Comparison of ENCODE assay signal across 15 cellular contexts in the genomic region with DNA sequence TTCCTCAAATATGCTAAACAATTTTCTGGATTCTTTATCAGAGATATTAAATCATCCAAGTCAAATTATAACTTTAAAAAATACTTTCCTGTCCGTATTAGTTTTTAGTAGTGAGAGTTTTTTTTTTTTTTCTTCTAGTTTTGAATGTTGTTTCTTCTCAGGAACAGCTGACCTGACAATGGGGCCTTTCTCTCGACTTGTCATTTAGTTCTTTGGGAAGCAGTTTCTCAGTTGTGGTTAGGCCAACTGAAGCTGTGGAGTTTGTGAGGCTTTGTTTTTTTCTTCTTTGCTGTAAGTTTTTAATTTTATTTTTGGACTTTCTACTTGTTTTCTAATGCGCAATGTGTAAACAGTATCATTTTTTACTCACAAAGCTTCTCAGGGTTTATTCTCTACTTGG.
DNase-seq lines count a peak whose midpoint lies in the region; ATAC-seq and TF ChIP-seq lines count a peak whose summit lies in the region.
"Had no signal": no experiment of that assay in that cellular context is flagged by ENCODE, and none has a peak within 500 bp of the region (broad histone marks: within the 10 kb centered on the region; RNA-seq: fewer than 3 reads in every experiment).

No MANE protein-coding gene starts in this region.

- no peak for ATAC-seq in CD8-positive, alpha-beta T cell
- ATAC-seq: Panc1 had no signal

- H3K4me1 ChIP-seq in CD8-positive, alpha-beta T cell (ENCODE audit: insufficient read depth, low read length), result no peaks in the 10 kb centered on the region
- no peaks in the 10 kb centered on the region for H3K4me1 ChIP-seq in esophagus muscularis mucosa

- H3K9me3 Mint-ChIP-seq in CD8-positive, alpha-beta T cell, result no peaks in the 10 kb centered on the region

- POLR2A ChIA-PET in CD8-positive, alpha-beta T cell (lab: Charles Lee), result no interaction called here

- H3K36me3 ChIP-seq in CD8-positive, alpha-beta T cell (ENCODE audit: insufficient read depth, low read length), result no peaks in the 10 kb centered on the region
- H3K36me3 ChIP-seq in esophagus muscularis mucosa, result peaks cover 3 to 16% (median 4%) of the 10 kb centered on the region in 4 donors

- intact Hi-C loops in CD8-positive, alpha-beta T cell (cut with DNase I, micrococcal nuclease), result no loop called here
- intact Hi-C loops in esophagus muscularis mucosa (cut with DNase I), result no loop called here

- H3K27me3 ChIP-seq in CD8-positive, alpha-beta T cell (ENCODE audit: insufficient read depth, low read length), result no peaks in the 10 kb centered on the region
- H3K27me3 ChIP-seq in esophagus muscularis mucosa, result no peaks in the 10 kb centered on the region

- H3K27ac ChIP-seq in angular gyrus (ENCODE audit: low read depth, low read length) (peak overlapping the region; percentile 88), temporal lobe (ENCODE audit: low read depth, low read length) (peak overlapping the region; percentile 86), esophagus muscularis mucosa (replicated peaks in 1 of 4) (no peak overlapping the region)
- H3K27ac ChIP-seq in CD8-positive, alpha-beta T cell (ENCODE audit: low read depth, low read length), result no peak overlapping the region

- no peak overlapping the region for H3K4me3 ChIP-seq in CD8-positive, alpha-beta T cell (ENCODE audit: low read depth, low read length)
- H3K4me3 ChIP-seq in esophagus muscularis mucosa, result no peak overlapping the region

- no peak overlapping the region for H3K27ac Mint-ChIP-seq in CD8-positive, alpha-beta T cell

- CTCF ChIA-PET in CD8-positive, alpha-beta T cell (lab: Charles Lee), result interaction anchor here (0.7 kb wide), 1 partner anchor 47 kb away, joined by 4 read pairs; no protein-coding TSS in a partner anchor

- 88% methylated on average over 3 of the region's 3 CpGs for WGBS in esophagus muscularis mucosa

- TF ChIP-seq EP300 in esophagus muscularis mucosa (IDR thresholded peaks at IDR 0.05), result no peak

- peaks cover 40% of the 10 kb centered on the region for H3K36me3 Mint-ChIP-seq in CD8-positive, alpha-beta T cell

- no peak for TF ChIP-seq CTCF in CD8-positive, alpha-beta T cell (IDR thresholded peaks at IDR 0.05)
- TF ChIP-seq CTCF in esophagus muscularis mucosa (IDR thresholded peaks at IDR 0.05), result no peak

- DNase-seq in LHCN-M2 (ENCODE audit: low read depth) (peak; percentile 21), midbrain (lab: John Stamatoyannopoulos, UW) (peak; percentile 70), NCI-H2029 (lab: John Stamatoyannopoulos, UW) (no peak), esophagus muscularis mucosa (ENCODE audit: extremely low spot score) (no peak)
- no peak for DNase-seq in CD8-positive, alpha-beta T cell
- DNase-seq: GOT3, KG1, NCI-H1105 treated with DMSO at 0.1 percent for 48 hours, NCI-H187, NCI-H2171, NCI-H82, Right ventricle myocardium superior had no signal

- no peak overlapping the region for H3K4me3 Mint-ChIP-seq in CD8-positive, alpha-beta T cell

- peaks cover 7% of the 10 kb centered on the region for H3K4me1 Mint-ChIP-seq in CD8-positive, alpha-beta T cell (ENCODE audit: low read depth)

- H3K27me3 Mint-ChIP-seq in CD8-positive, alpha-beta T cell (ENCODE audit: low read depth), result no peaks in the 10 kb centered on the region

- TF ChIP-seq POLR2A in esophagus muscularis mucosa (IDR thresholded peaks at IDR 0.05; ENCODE audit: low read depth), result no peak

- H3K9me3 ChIP-seq in CD8-positive, alpha-beta T cell (ENCODE audit: low read length), result no peaks in the 10 kb centered on the region
- no peaks in the 10 kb centered on the region for H3K9me3 ChIP-seq in esophagus muscularis mucosa

Comparison
In these comparisons a context has a peak if more than half of its experiments do, and no peak if none do; other contexts are left out.
1. DNase-seq: peak in LHCN-M2 (single experiment) and midbrain (single experiment); none in CD8-positive, alpha-beta T cell (0 of 7), NCI-H2029 (single experiment) and esophagus muscularis mucosa (single experiment).
2. H3K27ac ChIP-seq: peak in angular gyrus (single experiment) and temporal lobe (single experiment); none in CD8-positive, alpha-beta T cell (single experiment) and esophagus muscularis mucosa (0 of 4).